ENCODE assay signal across 36 cellular contexts in the genomic region with DNA sequence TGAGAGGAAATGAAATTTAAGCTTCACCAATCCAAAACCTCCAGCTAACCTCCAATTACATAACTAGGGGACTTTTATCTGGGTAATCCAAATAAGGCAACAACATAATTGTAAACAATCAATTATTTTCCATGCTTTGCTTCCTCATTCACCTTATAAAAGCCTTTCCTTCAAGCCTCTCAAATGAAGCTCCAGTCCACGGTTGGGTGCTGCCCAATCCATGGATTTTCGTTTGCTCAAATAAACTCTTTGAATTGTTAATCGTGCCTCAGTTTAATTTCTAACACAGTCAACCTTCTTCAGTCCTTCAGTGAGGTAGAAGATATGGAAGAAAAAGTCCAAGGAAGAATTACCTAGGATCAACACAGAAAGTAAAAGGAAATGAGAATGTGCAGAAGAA.
"Had no signal": no experiment of that assay in that cellular context is flagged by ENCODE, and none has a peak within 500 bp of the region (broad histone marks: within the 10 kb centered on the region; RNA-seq: fewer than 3 reads in every experiment).

No MANE protein-coding gene starts in this region.

- DNase-seq: activated effector memory CD4-positive, alpha-beta T cell treated with anti-CD3 and anti-CD28 coated beads, Interleukin-2, amount 50 U/mL, for 16 hours; activated effector memory CD4-positive, alpha-beta T cell treated with Interleukin-2 at 50 U/mL for 16 hours; activated gamma-delta T cell; activated gamma-delta T cell treated with Interleukin-2 at 50 U/mL for 16 hours; activated naive CD4-positive, alpha-beta T cell; activated naive CD4-positive, alpha-beta T cell treated with anti-CD3 and anti-CD28 coated beads for 36 hours; activated naive CD4-positive, alpha-beta T cell treated with anti-CD3 and anti-CD28 coated beads, Interleukin-2, amount 10 ng/mL, durations not matched to agents 7 days and 5 days; activated naive CD4-positive, alpha-beta T cell treated with anti-CD3 and anti-CD28 coated beads, Interleukin-2, amount 50 U/mL, for 16 hours; activated naive CD4-positive, alpha-beta T cell treated with Interleukin-2 at 50 U/mL for 16 hours; activated naive CD8-positive, alpha-beta T cell treated with anti-CD3 and anti-CD28 coated beads for 36 hours; activated naive CD8-positive, alpha-beta T cell treated with anti-CD3 and anti-CD28 coated beads, Interleukin-2, amount 10 ng/mL, durations not matched to agents 7 days and 5 days; activated naive CD8-positive, alpha-beta T cell treated with anti-CD3 and anti-CD28 coated beads, Interleukin-2, amount 50 U/mL, for 24 hours; activated T-cell treated with anti-CD3 and anti-CD28 coated beads, Interleukin-2, amount 50 U/mL, for 4 hours; activated T-cell treated with anti-CD3 and anti-CD28 coated beads, Interleukin-2, amount 50 U/mL, for 48 hours; activated T-cell treated with anti-CD3 and anti-CD28 coated beads, Interleukin-2, amount 50 U/mL, for 72 hours; adrenal gland; amniotic stem cell; amygdala; anterior cingulate cortex; aorta; body of pancreas; brain microvascular endothelial cell; caudate nucleus; central memory CD4-positive, alpha-beta T cell; cerebellar nuclear complex had no signal

- H3K4me3 ChIP-seq: adrenal gland, ascending aorta, body of pancreas, breast epithelium, cardiac muscle cell had no signal

- H3K9me3 Mint-ChIP-seq: activated naive CD4-positive, alpha-beta T cell treated with anti-CD3 and anti-CD28 coated beads for 36 hours; activated naive CD4-positive, alpha-beta T cell treated with anti-CD3 and anti-CD28 coated beads, Interleukin-2, amount 10 ng/mL, durations not matched to agents 7 days and 5 days; activated naive CD4-positive, alpha-beta T cell treated with anti-CD3 and anti-CD28 coated beads, Interleukin-2, amount 50 U/mL, for 24 hours; activated naive CD4-positive, alpha-beta T cell treated with anti-CD3 and anti-CD28 coated beads, Interleukin-2, amount 50 U/mL, for 72 hours; activated naive CD8-positive, alpha-beta T cell treated with anti-CD3 and anti-CD28 coated beads for 36 hours; activated naive CD8-positive, alpha-beta T cell treated with anti-CD3 and anti-CD28 coated beads, Interleukin-2, amount 50 U/mL, for 24 hours; activated T-cell treated with anti-CD3 and anti-CD28 coated beads, Interleukin-2, amount 50 U/mL, for 4 hours; activated T-cell treated with anti-CD3 and anti-CD28 coated beads, Interleukin-2, amount 50 U/mL, for 72 hours; activated T-helper 1 cell treated with anti-CD3 and anti-CD28 coated beads, Interleukin-12 subunit alpha, Interleukin-12 subunit beta, Interleukin-2, Interleukin-4 antibody, amounts not matched to agents 30 ng/mL and 10 ng/mL and 1 ng/mL, durations not matched to agents 14 hours and 24 hours and 36 hours; activated T-helper 17 cell treated with anti-CD3 and anti-CD28 coated beads, Interleukin-2, amount 50 U/mL, for 72 hours; activated T-helper 2 cell treated with anti-CD3 and anti-CD28 coated beads, Interferon-gamma antibody, Interleukin-2, Interleukin-4, amounts not matched to agents 10 μg/mL and 5 μg/mL and 100 μg/mL, durations not matched to agents 14 hours and 24 hours and 36 hours; central memory CD8-positive, alpha-beta T cell had no signal

- H3K36me3 ChIP-seq: adrenal gland, ascending aorta, brain microvascular endothelial cell, breast epithelium, cardiac muscle cell had no signal

- H3K36me3 Mint-ChIP-seq: activated naive CD4-positive, alpha-beta T cell treated with anti-CD3 and anti-CD28 coated beads, Interleukin-2, amount 10 ng/mL, durations not matched to agents 7 days and 5 days; activated naive CD4-positive, alpha-beta T cell treated with anti-CD3 and anti-CD28 coated beads, Interleukin-2, amount 50 U/mL, for 24 hours; activated naive CD4-positive, alpha-beta T cell treated with anti-CD3 and anti-CD28 coated beads, Interleukin-2, amount 50 U/mL, for 72 hours; activated naive CD8-positive, alpha-beta T cell; activated naive CD8-positive, alpha-beta T cell treated with anti-CD3 and anti-CD28 coated beads for 36 hours; activated naive CD8-positive, alpha-beta T cell treated with anti-CD3 and anti-CD28 coated beads, Interleukin-2, amount 10 ng/mL, durations not matched to agents 7 days and 5 days; brain had no signal

- H3K4me1 Mint-ChIP-seq: activated naive CD4-positive, alpha-beta T cell treated with anti-CD3 and anti-CD28 coated beads, Interleukin-2, amount 50 U/mL, for 24 hours; activated naive CD8-positive, alpha-beta T cell treated with anti-CD3 and anti-CD28 coated beads for 36 hours; activated naive CD8-positive, alpha-beta T cell treated with anti-CD3 and anti-CD28 coated beads, Interleukin-2, amount 50 U/mL, for 24 hours; activated T-helper 17 cell treated with anti-CD3 and anti-CD28 coated beads, Interleukin-2, amount 50 U/mL, for 72 hours; brain; central memory CD8-positive, alpha-beta T cell had no signal

- H3K27ac ChIP-seq: adrenal gland, ascending aorta, body of pancreas, brain microvascular endothelial cell, breast epithelium, cardiac muscle cell had no signal

- H3K4me3 Mint-ChIP-seq: activated naive CD4-positive, alpha-beta T cell treated with anti-CD3 and anti-CD28 coated beads for 36 hours; activated naive CD4-positive, alpha-beta T cell treated with anti-CD3 and anti-CD28 coated beads, Interleukin-2, amount 10 ng/mL, durations not matched to agents 7 days and 5 days; activated naive CD4-positive, alpha-beta T cell treated with anti-CD3 and anti-CD28 coated beads, Interleukin-2, amount 50 U/mL, for 24 hours; activated naive CD8-positive, alpha-beta T cell; activated naive CD8-positive, alpha-beta T cell treated with anti-CD3 and anti-CD28 coated beads for 36 hours; activated naive CD8-positive, alpha-beta T cell treated with anti-CD3 and anti-CD28 coated beads, Interleukin-2, amount 10 ng/mL, durations not matched to agents 7 days and 5 days; activated naive CD8-positive, alpha-beta T cell treated with anti-CD3 and anti-CD28 coated beads, Interleukin-2, amount 50 U/mL, for 24 hours; activated T-cell treated with anti-CD3 and anti-CD28 coated beads, Interleukin-2, amount 50 U/mL, for 4 hours; activated T-cell treated with anti-CD3 and anti-CD28 coated beads, Interleukin-2, amount 50 U/mL, for 72 hours; activated T-helper 1 cell treated with anti-CD3 and anti-CD28 coated beads, Interleukin-12 subunit alpha, Interleukin-12 subunit beta, Interleukin-2, Interleukin-4 antibody, amounts not matched to agents 30 ng/mL and 10 ng/mL and 1 ng/mL, durations not matched to agents 14 hours and 24 hours and 36 hours; activated T-helper 17 cell treated with anti-CD3 and anti-CD28 coated beads, Interleukin-2, amount 50 U/mL, for 72 hours; brain; central memory CD8-positive, alpha-beta T cell had no signal

- H3K27ac Mint-ChIP-seq: activated naive CD4-positive, alpha-beta T cell treated with anti-CD3 and anti-CD28 coated beads for 36 hours; activated naive CD4-positive, alpha-beta T cell treated with anti-CD3 and anti-CD28 coated beads, Interleukin-2, amount 10 ng/mL, durations not matched to agents 7 days and 5 days; activated naive CD4-positive, alpha-beta T cell treated with anti-CD3 and anti-CD28 coated beads, Interleukin-2, amount 50 U/mL, for 24 hours; activated naive CD4-positive, alpha-beta T cell treated with anti-CD3 and anti-CD28 coated beads, Interleukin-2, amount 50 U/mL, for 72 hours; activated naive CD8-positive, alpha-beta T cell; activated naive CD8-positive, alpha-beta T cell treated with anti-CD3 and anti-CD28 coated beads for 36 hours; activated naive CD8-positive, alpha-beta T cell treated with anti-CD3 and anti-CD28 coated beads, Interleukin-2, amount 10 ng/mL, durations not matched to agents 7 days and 5 days; activated naive CD8-positive, alpha-beta T cell treated with anti-CD3 and anti-CD28 coated beads, Interleukin-2, amount 50 U/mL, for 24 hours; activated T-cell treated with anti-CD3 and anti-CD28 coated beads, Interleukin-2, amount 50 U/mL, for 72 hours; activated T-helper 1 cell treated with anti-CD3 and anti-CD28 coated beads, Interleukin-12 subunit alpha, Interleukin-12 subunit beta, Interleukin-2, Interleukin-4 antibody, amounts not matched to agents 30 ng/mL and 10 ng/mL and 1 ng/mL, durations not matched to agents 14 hours and 24 hours and 36 hours; activated T-helper 17 cell treated with anti-CD3 and anti-CD28 coated beads, Interleukin-2, amount 50 U/mL, for 72 hours; activated T-helper 2 cell treated with anti-CD3 and anti-CD28 coated beads, Interferon-gamma antibody, Interleukin-2, Interleukin-4, amounts not matched to agents 10 μg/mL and 5 μg/mL and 100 μg/mL, durations not matched to agents 14 hours and 24 hours and 36 hours; brain had no signal

- H3K4me1 ChIP-seq: adrenal gland, ascending aorta, body of pancreas, breast epithelium had no signal

- H3K9me3 ChIP-seq: adrenal gland, ascending aorta, body of pancreas, breast epithelium had no signal
